8 cellular contexts compared by ENCODE assay signal in the genomic region with DNA sequence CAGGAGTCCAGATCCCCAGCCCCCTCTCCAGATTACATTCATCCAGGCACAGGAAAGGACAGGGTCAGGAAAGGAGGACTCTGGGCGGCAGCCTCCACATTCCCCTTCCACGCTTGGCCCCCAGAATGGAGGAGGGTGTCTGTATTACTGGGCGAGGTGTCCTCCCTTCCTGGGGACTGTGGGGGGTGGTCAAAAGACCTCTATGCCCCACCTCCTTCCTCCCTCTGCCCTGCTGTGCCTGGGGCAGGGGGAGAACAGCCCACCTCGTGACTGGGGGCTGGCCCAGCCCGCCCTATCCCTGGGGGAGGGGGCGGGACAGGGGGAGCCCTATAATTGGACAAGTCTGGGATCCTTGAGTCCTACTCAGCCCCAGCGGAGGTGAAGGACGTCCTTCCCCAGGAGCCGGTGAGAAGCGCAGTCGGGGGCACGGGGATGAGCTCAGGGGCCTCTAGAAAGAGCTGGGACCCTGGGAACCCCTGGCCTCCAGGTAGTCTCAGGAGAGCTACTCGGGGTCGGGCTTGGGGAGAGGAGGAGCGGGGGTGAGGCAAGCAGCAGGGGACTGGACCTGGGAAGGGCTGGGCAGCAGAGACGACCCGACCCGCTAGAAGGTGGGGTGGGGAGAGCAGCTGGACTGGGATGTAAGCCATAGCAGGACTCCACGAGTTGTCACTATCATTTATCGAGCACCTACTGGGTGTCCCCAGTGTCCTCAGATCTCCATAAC. TPM values are rescaled to one million over a fixed set of nuclear protein-coding genes. Genes with fewer than 3 reads are reported as not detected.
DNase-seq lines count a peak whose midpoint lies in the region; ATAC-seq and TF ChIP-seq lines count a peak whose summit lies in the region.

A gene (plus strand): TSS at position 360 of the 724 bp plus-strand sequence. CDS start 829 bp downstream, outside the sequence.

- H3K4me1 Mint-ChIP-seq in activated T-cell treated with anti-CD3 and anti-CD28 coated beads, Interleukin-2, amount 50 U/mL, for 72 hours (ENCODE audit: low read depth), result peaks cover 13% of the 10 kb centered on the region
- peaks cover 9% of the 10 kb centered on the region for H3K4me1 Mint-ChIP-seq in endodermal cell

- WGBS in endodermal cell (ENCODE audit: insufficient coverage in 1 of 2, insufficient read length in 1 of 2), 2 experiments, result 0 to 5% methylated on average over 10 to 15 of the region's 20 CpGs
- under 1% methylated on average over 20 of the region's 20 CpGs for WGBS in urinary bladder

- DNase-seq in activated T-cell treated with anti-CD3 and anti-CD28 coated beads, Interleukin-2, amount 50 U/mL, for 72 hours, result no peak
- DNase-seq in activated T-cell treated with anti-CD3 and anti-CD28 coated beads for 4 hours (no peak), endodermal cell (peak; percentile 93), mesenteric fat pad (ENCODE audit: low spot score) (no peak), amniotic stem cell (lab: John Stamatoyannopoulos, UW) (no peak), kidney tubule cell (ENCODE audit: low spot score) (no peak), COLO668 (lab: John Stamatoyannopoulos, UW; ENCODE audit: unreplicated experiment) (no peak)

- H3K9me3 Mint-ChIP-seq in activated T-cell treated with anti-CD3 and anti-CD28 coated beads, Interleukin-2, amount 50 U/mL, for 72 hours, result no peaks in the 10 kb centered on the region
- H3K9me3 Mint-ChIP-seq in endodermal cell, result no peaks in the 10 kb centered on the region

- H3K36me3 Mint-ChIP-seq in activated T-cell treated with anti-CD3 and anti-CD28 coated beads, Interleukin-2, amount 50 U/mL, for 72 hours (ENCODE audit: insufficient read depth in 2 of 2), result peaks cover 3 to 9% of the 10 kb centered on the region in 2 donors
- H3K36me3 Mint-ChIP-seq in endodermal cell (ENCODE audit: low read depth), result peaks cover 50% of the 10 kb centered on the region

- H3K4me1 ChIP-seq in endodermal cell (ENCODE audit: control insufficient read depth, insufficient read depth, low read length) (peaks cover 6% of the 10 kb centered on the region), urinary bladder (ENCODE audit: insufficient read depth) (no peaks in the 10 kb centered on the region)

- ATAC-seq in activated T-cell treated with anti-CD3 and anti-CD28 coated beads, Interleukin-2, amount 50 U/mL, for 72 hours (replicated peaks in 1 of 2), result no peak

- no peak for TF ChIP-seq CTCF in endodermal cell (conservative IDR thresholded peaks at IDR 0.05)

- H3K27ac ChIP-seq in endodermal cell (ENCODE audit: low read depth, low read length) (peak within 1 kb of the TSS; percentile 19), urinary bladder (ENCODE audit: low read depth) (no peak within 1 kb of the TSS)

- H3K4me3 ChIP-seq in endodermal cell (ENCODE audit: low read length), result peak within 1 kb of the TSS; percentile 99
- no peak within 1 kb of the TSS for H3K4me3 ChIP-seq in urinary bladder (ENCODE audit: low read depth, low read length)

- H3K4me3 Mint-ChIP-seq in activated T-cell treated with anti-CD3 and anti-CD28 coated beads, Interleukin-2, amount 50 U/mL, for 72 hours, result peak within 1 kb of the TSS; percentile 29 to 53
- H3K4me3 Mint-ChIP-seq in endodermal cell, result peak within 1 kb of the TSS; percentile 99

- no peak within 1 kb of the TSS for H3K27ac Mint-ChIP-seq in activated T-cell treated with anti-CD3 and anti-CD28 coated beads, Interleukin-2, amount 50 U/mL, for 72 hours
- H3K27ac Mint-ChIP-seq in endodermal cell, result peak within 1 kb of the TSS; percentile 99

- H3K9ac ChIP-seq in endodermal cell (ENCODE audit: extremely low read depth, low read length, poor library complexity, severe bottlenecking), result peak within 1 kb of the TSS; percentile 99

- H3K36me3 ChIP-seq in endodermal cell (ENCODE audit: control insufficient read depth, insufficient read depth, low read length) (peaks cover 33% of the 10 kb centered on the region), urinary bladder (ENCODE audit: insufficient read depth) (no peaks in the 10 kb centered on the region)

- H3K9me3 ChIP-seq in endodermal cell (ENCODE audit: control insufficient read depth, low read length), result no peaks in the 10 kb centered on the region

- H3K27me3 ChIP-seq in endodermal cell (ENCODE audit: control insufficient read depth, insufficient read depth, low read length, poor library complexity, severe bottlenecking), result no peaks in the 10 kb centered on the region

- H3K27me3 Mint-ChIP-seq in activated T-cell treated with anti-CD3 and anti-CD28 coated beads, Interleukin-2, amount 50 U/mL, for 72 hours (ENCODE audit: low read depth), result peaks cover 17% of the 10 kb centered on the region
- no peaks in the 10 kb centered on the region for H3K27me3 Mint-ChIP-seq in endodermal cell (ENCODE audit: insufficient read depth)

RNA-seq across cellular contexts. Expression of the gene that starts here (rescaled TPM):
- total RNA-seq in activated T-cell treated with anti-CD3 and anti-CD28 coated beads, Interleukin-2, amount 50 U/mL, for 72 hours, result 1 to 10 TPM; 2.1 TPM
- 1,000 to 10,000 TPM; 2,216 to 2,598 TPM for total RNA-seq in endodermal cell
- 361 TPM for polyA plus RNA-seq in endodermal cell (2013, experiment 1 of 2)
- 368 TPM for polyA plus RNA-seq in endodermal cell (2013, experiment 2 of 2)
- 162 TPM for total RNA-seq in mesenteric fat pad
- 28.2 TPM for total RNA-seq in urinary bladder
- polyA plus RNA-seq in urinary bladder, result 60.5 TPM

Comparison
In these comparisons a context has a peak if more than half of its experiments do, and no peak if none do; other contexts are left out.
1. RNA of the gene that starts here (total RNA-seq): 2,216 to 2,598 TPM in endodermal cell; 162 TPM in mesenteric fat pad (single experiment), 28.2 TPM in urinary bladder (single experiment) and 2.1 TPM in activated T-cell treated with anti-CD3 and anti-CD28 coated beads, Interleukin-2, amount 50 U/mL, for 72 hours; every median in the first group is over 10 times any median in the second.